Comparison of ENCODE assay signal across 2 cellular contexts in the genomic region with DNA sequence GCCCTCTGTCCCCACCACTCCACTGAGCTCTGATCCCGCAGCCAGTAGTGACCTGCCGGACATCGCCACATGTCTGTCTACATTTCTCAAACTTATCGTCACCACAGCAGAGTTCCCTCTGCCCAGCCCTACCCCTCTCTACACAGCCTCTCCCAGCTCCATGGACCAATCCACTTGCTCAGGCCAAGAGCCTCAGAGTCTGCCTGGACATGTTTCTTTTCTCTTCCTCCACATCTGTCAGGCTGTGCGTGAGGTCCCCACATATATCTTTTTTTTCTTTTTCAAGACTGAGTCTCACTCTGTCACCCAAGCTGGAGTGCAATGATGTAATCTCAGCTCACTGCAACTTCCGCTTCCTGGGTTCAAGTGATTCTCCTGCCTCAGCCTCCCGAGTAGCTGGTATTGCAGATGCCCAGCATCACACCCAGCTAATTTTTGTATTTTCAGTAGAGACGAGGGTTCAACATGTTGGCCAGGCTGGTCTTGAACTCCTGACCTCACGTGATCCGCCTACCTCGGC.
TF ChIP-seq lines count a peak whose summit lies in the region.

No MANE protein-coding gene starts in this region.

TF ChIP-seq in IMR-90, 13 proteins besides CTCF, POLR2A, EP300 and RAD21:
- TF ChIP-seq CHD1 (IDR thresholded peaks at IDR 0.05; ENCODE audit: low read depth, low read length), result no peak
- TF ChIP-seq MXI1 (IDR thresholded peaks at IDR 0.05; ENCODE audit: borderline replicate concordance, low read depth, low read length), result no peak
- TF ChIP-seq ELK1 (IDR thresholded peaks at IDR 0.05; ENCODE audit: borderline replicate concordance, low read depth, low read length), result no peak
- TF ChIP-seq SMC3 (IDR thresholded peaks at IDR 0.05; ENCODE audit: low read depth, low read length), result no peak
- no peak for TF ChIP-seq CEBPB (IDR thresholded peaks at IDR 0.05; ENCODE audit: low read depth, low read length)
TF ChIP-seq in IMR-90: peak in this region for 0.

TF ChIP-seq in K562, 482 proteins besides CTCF, POLR2A, EP300 and RAD21:
- TF ChIP-seq, protein P1, sequence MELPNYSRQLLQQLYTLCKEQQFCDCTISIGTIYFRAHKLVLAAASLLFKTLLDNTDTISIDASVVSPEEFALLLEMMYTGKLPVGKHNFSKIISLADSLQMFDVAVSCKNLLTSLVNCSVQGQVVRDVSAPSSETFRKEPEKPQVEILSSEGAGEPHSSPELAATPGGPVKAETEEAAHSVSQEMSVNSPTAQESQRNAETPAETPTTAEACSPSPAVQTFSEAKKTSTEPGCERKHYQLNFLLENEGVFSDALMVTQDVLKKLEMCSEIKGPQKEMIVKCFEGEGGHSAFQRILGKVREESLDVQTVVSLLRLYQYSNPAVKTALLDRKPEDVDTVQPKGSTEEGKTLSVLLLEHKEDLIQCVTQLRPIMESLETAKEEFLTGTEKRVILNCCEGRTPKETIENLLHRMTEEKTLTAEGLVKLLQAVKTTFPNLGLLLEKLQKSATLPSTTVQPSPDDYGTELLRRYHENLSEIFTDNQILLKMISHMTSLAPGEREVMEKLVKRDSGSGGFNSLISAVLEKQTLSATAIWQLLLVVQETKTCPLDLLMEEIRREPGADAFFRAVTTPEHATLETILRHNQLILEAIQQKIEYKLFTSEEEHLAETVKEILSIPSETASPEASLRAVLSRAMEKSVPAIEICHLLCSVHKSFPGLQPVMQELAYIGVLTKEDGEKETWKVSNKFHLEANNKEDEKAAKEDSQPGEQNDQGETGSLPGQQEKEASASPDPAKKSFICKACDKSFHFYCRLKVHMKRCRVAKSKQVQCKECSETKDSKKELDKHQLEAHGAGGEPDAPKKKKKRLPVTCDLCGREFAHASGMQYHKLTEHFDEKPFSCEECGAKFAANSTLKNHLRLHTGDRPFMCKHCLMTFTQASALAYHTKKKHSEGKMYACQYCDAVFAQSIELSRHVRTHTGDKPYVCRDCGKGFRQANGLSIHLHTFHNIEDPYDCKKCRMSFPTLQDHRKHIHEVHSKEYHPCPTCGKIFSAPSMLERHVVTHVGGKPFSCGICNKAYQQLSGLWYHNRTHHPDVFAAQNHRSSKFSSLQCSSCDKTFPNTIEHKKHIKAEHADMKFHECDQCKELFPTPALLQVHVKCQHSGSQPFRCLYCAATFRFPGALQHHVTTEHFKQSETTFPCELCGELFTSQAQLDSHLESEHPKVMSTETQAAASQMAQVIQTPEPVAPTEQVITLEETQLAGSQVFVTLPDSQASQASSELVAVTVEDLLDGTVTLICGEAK (IDR thresholded peaks at IDR 0.05), result 0 out of 2 replicates have a peak, but pooled peaks have one; percentile 45
- TF ChIP-seq, protein P1 (CRISPR knock-in tag; IDR thresholded peaks at IDR 0.05), result no peak
- TF ChIP-seq FOXJ2 (tag; IDR thresholded peaks at IDR 0.05), result no peak
- TF ChIP-seq POLR2AphosphoS2 (IDR thresholded peaks at IDR 0.05; ENCODE audit: low read length), result no peak
- TF ChIP-seq STAT5B (CRISPR knock-in tag; IDR thresholded peaks at IDR 0.05), result no peak
- no peak for TF ChIP-seq RBM14 (IDR thresholded peaks at IDR 0.05; ENCODE audit: borderline replicate concordance, insufficient read depth, low read depth, low read length)
- no peak for TF ChIP-seq NR2C2 (CRISPR knock-in tag; IDR thresholded peaks at IDR 0.05)
- 0 out of 2 replicates have a peak, but pooled peaks have one; percentile 14 for TF ChIP-seq NR2C2 (tag; IDR thresholded peaks at IDR 0.05)
- TF ChIP-seq, protein P2, sequence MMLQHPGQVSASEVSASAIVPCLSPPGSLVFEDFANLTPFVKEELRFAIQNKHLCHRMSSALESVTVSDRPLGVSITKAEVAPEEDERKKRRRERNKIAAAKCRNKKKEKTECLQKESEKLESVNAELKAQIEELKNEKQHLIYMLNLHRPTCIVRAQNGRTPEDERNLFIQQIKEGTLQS (IDR thresholded peaks at IDR 0.05), result peak; percentile 40; the same call in 1 of the 2 replicates
- TF ChIP-seq, protein P2 (CRISPR knock-in tag; conservative IDR thresholded peaks at IDR 0.05), result no peak
- TF ChIP-seq E2F5 (CRISPR knock-in tag; IDR thresholded peaks at IDR 0.05), result no peak
- TF ChIP-seq SP2 (IDR thresholded peaks at IDR 0.05; ENCODE audit: extremely low read depth, low read depth, low read length, poor library complexity, severe bottlenecking), result no peak
- TF ChIP-seq, protein P3, sequence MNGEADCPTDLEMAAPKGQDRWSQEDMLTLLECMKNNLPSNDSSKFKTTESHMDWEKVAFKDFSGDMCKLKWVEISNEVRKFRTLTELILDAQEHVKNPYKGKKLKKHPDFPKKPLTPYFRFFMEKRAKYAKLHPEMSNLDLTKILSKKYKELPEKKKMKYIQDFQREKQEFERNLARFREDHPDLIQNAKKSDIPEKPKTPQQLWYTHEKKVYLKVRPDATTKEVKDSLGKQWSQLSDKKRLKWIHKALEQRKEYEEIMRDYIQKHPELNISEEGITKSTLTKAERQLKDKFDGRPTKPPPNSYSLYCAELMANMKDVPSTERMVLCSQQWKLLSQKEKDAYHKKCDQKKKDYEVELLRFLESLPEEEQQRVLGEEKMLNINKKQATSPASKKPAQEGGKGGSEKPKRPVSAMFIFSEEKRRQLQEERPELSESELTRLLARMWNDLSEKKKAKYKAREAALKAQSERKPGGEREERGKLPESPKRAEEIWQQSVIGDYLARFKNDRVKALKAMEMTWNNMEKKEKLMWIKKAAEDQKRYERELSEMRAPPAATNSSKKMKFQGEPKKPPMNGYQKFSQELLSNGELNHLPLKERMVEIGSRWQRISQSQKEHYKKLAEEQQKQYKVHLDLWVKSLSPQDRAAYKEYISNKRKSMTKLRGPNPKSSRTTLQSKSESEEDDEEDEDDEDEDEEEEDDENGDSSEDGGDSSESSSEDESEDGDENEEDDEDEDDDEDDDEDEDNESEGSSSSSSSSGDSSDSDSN (IDR thresholded peaks at IDR 0.05; ENCODE audit: borderline replicate concordance in 1 of 2, low read depth in 2 of 2, low read length in 2 of 2), result no peak
- TF ChIP-seq ATF7 (IDR thresholded peaks at IDR 0.05), result peak; percentile 70
- TF ChIP-seq ZBTB43 (CRISPR knock-in tag; IDR thresholded peaks at IDR 0.05), result no peak
- TF ChIP-seq KLF10 (CRISPR knock-in tag; IDR thresholded peaks at IDR 0.05), result no peak
- TF ChIP-seq TRIM28 (IDR thresholded peaks at IDR 0.05), result no peak
- no peak for TF ChIP-seq BRD4 (IDR thresholded peaks at IDR 0.05)
- TF ChIP-seq ZNF76 (CRISPR knock-in tag; IDR thresholded peaks at IDR 0.05; ENCODE audit: borderline replicate concordance), result no peak
- no peak for TF ChIP-seq MYBL2 (IDR thresholded peaks at IDR 0.05; ENCODE audit: low read depth)
- TF ChIP-seq MYBL2 (CRISPR knock-in tag; IDR thresholded peaks at IDR 0.05; ENCODE audit: borderline replicate concordance), result no peak
- no peak for TF ChIP-seq STAT5A (IDR thresholded peaks at IDR 0.05; ENCODE audit: borderline replicate concordance, low read length)
- TF ChIP-seq LCOR (CRISPR knock-in tag; IDR thresholded peaks at IDR 0.05), result no peak
- no peak for TF ChIP-seq MCM5 (IDR thresholded peaks at IDR 0.05; ENCODE audit: low read depth)
- TF ChIP-seq, protein P4, sequence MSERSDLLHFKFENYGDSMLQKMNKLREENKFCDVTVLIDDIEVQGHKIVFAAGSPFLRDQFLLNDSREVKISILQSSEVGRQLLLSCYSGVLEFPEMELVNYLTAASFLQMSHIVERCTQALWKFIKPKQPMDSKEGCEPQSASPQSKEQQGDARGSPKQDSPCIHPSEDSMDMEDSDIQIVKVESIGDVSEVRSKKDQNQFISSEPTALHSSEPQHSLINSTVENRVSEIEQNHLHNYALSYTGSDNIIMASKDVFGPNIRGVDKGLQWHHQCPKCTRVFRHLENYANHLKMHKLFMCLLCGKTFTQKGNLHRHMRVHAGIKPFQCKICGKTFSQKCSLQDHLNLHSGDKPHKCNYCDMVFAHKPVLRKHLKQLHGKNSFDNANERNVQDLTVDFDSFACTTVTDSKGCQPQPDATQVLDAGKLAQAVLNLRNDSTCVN (CRISPR knock-in tag; IDR thresholded peaks at IDR 0.05), result no peak
- no peak for TF ChIP-seq TFAM (CRISPR knock-in tag; conservative IDR thresholded peaks at IDR 0.05)
- TF ChIP-seq, protein P5, sequence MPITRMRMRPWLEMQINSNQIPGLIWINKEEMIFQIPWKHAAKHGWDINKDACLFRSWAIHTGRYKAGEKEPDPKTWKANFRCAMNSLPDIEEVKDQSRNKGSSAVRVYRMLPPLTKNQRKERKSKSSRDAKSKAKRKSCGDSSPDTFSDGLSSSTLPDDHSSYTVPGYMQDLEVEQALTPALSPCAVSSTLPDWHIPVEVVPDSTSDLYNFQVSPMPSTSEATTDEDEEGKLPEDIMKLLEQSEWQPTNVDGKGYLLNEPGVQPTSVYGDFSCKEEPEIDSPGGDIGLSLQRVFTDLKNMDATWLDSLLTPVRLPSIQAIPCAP (CRISPR knock-in tag; IDR thresholded peaks at IDR 0.05; ENCODE audit: borderline replicate concordance), result no peak
- TF ChIP-seq GABPA (tag; conservative IDR thresholded peaks at IDR 0.05; ENCODE audit: low read depth), result peak; percentile 40; the same call in 1 of the 2 replicates
